Comparison of ENCODE assay signal across 9 cellular contexts in the genomic region with DNA sequence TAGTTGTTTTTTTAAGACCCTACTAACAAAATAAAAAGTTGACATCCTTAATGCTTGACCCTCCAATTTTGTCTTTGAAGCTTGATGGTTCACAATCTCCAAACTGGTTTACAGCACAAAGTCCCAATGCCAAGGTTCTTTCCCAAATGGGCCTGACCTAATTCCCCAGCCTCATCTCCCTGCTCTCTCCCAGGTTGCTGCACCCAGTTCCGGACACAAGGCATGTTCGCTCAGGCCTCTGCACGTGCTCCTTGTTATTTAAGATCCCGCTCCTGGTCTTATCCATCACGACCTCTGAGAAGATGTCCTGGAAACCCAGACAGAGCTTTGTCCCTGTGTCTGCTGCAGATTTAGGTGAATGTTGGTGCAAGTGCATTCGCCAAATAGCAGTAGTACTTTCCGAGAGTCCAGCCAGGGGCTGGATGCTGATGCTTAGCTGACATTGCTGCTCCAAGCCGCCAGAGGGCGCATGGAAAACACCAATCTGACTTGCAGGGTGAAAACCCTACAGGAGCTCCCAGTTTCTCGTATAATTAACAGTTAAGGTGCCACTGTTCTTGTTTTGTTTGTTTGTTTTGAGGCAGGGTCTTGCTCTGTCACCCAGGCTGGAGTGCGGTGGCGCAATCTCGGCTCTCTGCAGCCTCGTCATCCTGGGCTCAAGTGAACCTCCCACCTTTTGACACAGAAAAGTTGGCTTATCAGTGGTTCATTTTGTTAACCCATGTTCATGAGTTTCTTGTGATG. TPM values are rescaled to one million over a fixed set of nuclear protein-coding genes. Genes with fewer than 3 reads are reported as not detected.
A peak's percentile ranks its signal among the peaks of the same experiment; 100 is the strongest.
DNase-seq lines count a peak whose midpoint lies in the region; ATAC-seq, FAIRE-seq and TF ChIP-seq lines count a peak whose summit lies in the region.
"Had no signal": no experiment of that assay in that cellular context is flagged by ENCODE, and none has a peak within 500 bp of the region (broad histone marks: within the 10 kb centered on the region; RNA-seq: fewer than 3 reads in every experiment).

No MANE protein-coding gene starts in this region.

- no peaks in the 10 kb centered on the region for H3K9me1 ChIP-seq in keratinocyte (ENCODE audit: control insufficient read depth, extremely low read depth, insufficient read depth, low read length)

- BruUV-seq in A673 (replicated peaks; lab: Mats Ljungman, UMichigan): no TSS peak

- H3K36me3 ChIP-seq in A673 (ENCODE audit: insufficient read depth, low read length, poor library complexity, severe bottlenecking) (no peaks in the 10 kb centered on the region), breast epithelium (no peaks in the 10 kb centered on the region), keratinocyte (ENCODE audit: control insufficient read depth in 2 of 2, extremely low read depth in 1 of 2, insufficient read depth in 2 of 2, low read length in 2 of 2) (no peaks in the 10 kb centered on the region)

- peak; percentile 86 for FAIRE-seq in keratinocyte (lab: Jason Lieb, UNC)

- peak overlapping the region; percentile 34; the same call in 1 of the 2 replicates for H3K4me3 Mint-ChIP-seq in WTC11
- H3K4me3 Mint-ChIP-seq: stimulated activated naive CD8-positive, alpha-beta T cell treated with anti-CD3 and anti-CD28 coated beads, Interleukin-15, Interleukin-2, amounts not matched to agents 100 ng/mL and 50 ng/mL, for 24 hours had no signal

- ATAC-seq in GM18511 (IDR thresholded peaks at IDR 0.05; ENCODE audit: unreplicated experiment): peak; percentile 48
- peak; percentile 92 for ATAC-seq in WTC11
- ATAC-seq in GM19035 (IDR thresholded peaks at IDR 0.05; ENCODE audit: unreplicated experiment): no peak

- POLR2A ChIA-PET in A673 (lab: Charles Lee; ENCODE audit: low non-redundant PET) (interaction anchor here (0.5 kb wide), 1 partner anchor 79 kb away, joined by 3 read pairs; no protein-coding TSS in a partner anchor), WTC11 (lab: Charles Lee) (interaction anchor here (0.6 to 1.5 kb wide), 6 partner anchors 57 to 89 kb away, joined by 3 read pairs; a partner anchor contains a TSS)

- H3K27ac ChIP-seq in A673 (ENCODE audit: low read depth, low read length, poor library complexity, severe bottlenecking) (no peak overlapping the region), breast epithelium (no peak overlapping the region), keratinocyte (ENCODE audit: control insufficient read depth, insufficient read depth, low read length) (no peak overlapping the region)

- peak; percentile 94 for TF ChIP-seq CTCF in A673 (conservative IDR thresholded peaks at IDR 0.05; ENCODE audit: low read depth, low read length)
- TF ChIP-seq CTCF in WTC11 (IDR thresholded peaks at IDR 0.05): peak; percentile 91
- peak; percentile 90 to 97 (median 95) for TF ChIP-seq CTCF in breast epithelium (IDR thresholded peaks at IDR 0.05)
- peak; percentile 93 to 97 (median 93) for TF ChIP-seq CTCF in keratinocyte (optimal IDR thresholded peaks at IDR 0.05 in 1 of 3, IDR thresholded peaks at IDR 0.05 in 1 of 3, conservative IDR thresholded peaks at IDR 0.05 in 1 of 3; ENCODE audit: extremely low read depth in 1 of 3, insufficient read depth in 2 of 3, low read length in 3 of 3)

- peaks cover 10% of the 10 kb centered on the region for H3K4me1 Mint-ChIP-seq in WTC11

- no peaks in the 10 kb centered on the region for H3K79me2 ChIP-seq in keratinocyte (ENCODE audit: control insufficient read depth, insufficient read depth, low read length)

- H3K4me2 ChIP-seq in keratinocyte (ENCODE audit: control insufficient read depth, extremely low read depth, insufficient read depth, low read depth, low read length): peak overlapping the region; percentile 1

- DNase-seq in A673 (ENCODE audit: low spot score): peak; percentile 78
- DNase-seq in NCI-H2171 (lab: John Stamatoyannopoulos, UW): peak; percentile 59
- peak; percentile 84 for DNase-seq in WTC11 (ENCODE audit: low spot score)
- DNase-seq in breast epithelium (ENCODE audit: low spot score in 2 of 2): peak; percentile 65 to 82
- no peak for DNase-seq in keratinocyte (ENCODE audit: low read depth, low spot score)
- peak; percentile 72 to 78 for DNase-seq in stimulated activated CD4-positive, alpha-beta T cell treated with anti-CD3 and anti-CD28 coated beads, Interleukin-1b, Interleukin-23, amount 100 ng/mL, for 4 hours (ENCODE audit: low read depth in 2 of 2)

- 0 out of 2 replicates have a peak overlapping the region, but pooled peaks have one; percentile 5 for H3K27ac Mint-ChIP-seq in WTC11
- H3K27ac Mint-ChIP-seq: stimulated activated naive CD8-positive, alpha-beta T cell treated with anti-CD3 and anti-CD28 coated beads, Interleukin-15, Interleukin-2, amounts not matched to agents 100 ng/mL and 50 ng/mL, for 24 hours had no signal

- dilution Hi-C loops in keratinocyte (cut with MboI; ENCODE audit: extremely low pct_ligation_motif_present, low sequenced_read_pairs): no loop called here

- H3K9me3 ChIP-seq in A673 (ENCODE audit: low read depth, low read length, poor library complexity, severe bottlenecking) (no peaks in the 10 kb centered on the region), breast epithelium (no peaks in the 10 kb centered on the region), keratinocyte (ENCODE audit: control insufficient read depth, low read depth, low read length) (no peaks in the 10 kb centered on the region)

- H3K4me1 ChIP-seq in A673 (ENCODE audit: insufficient read depth, low read length, poor library complexity, severe bottlenecking) (no peaks in the 10 kb centered on the region), breast epithelium (no peaks in the 10 kb centered on the region), keratinocyte (ENCODE audit: control insufficient read depth, extremely low read depth, insufficient read depth, low read length) (peaks cover 15% of the 10 kb centered on the region)

- H3K27me3 ChIP-seq in A673 (replicated peaks; ENCODE audit: insufficient read depth, low read depth, low read length, poor library complexity): no peaks in the 10 kb centered on the region
- H3K27me3 ChIP-seq in breast epithelium: no peaks in the 10 kb centered on the region
- no peaks in the 10 kb centered on the region for H3K27me3 ChIP-seq in keratinocyte (ENCODE audit: control insufficient read depth, extremely low read depth, insufficient read depth, low read length)

- no peak overlapping the region for H3K9ac ChIP-seq in keratinocyte (ENCODE audit: control insufficient read depth, extremely low read depth, insufficient read depth, low read length)

- CTCF ChIA-PET in A673 (lab: Charles Lee) (interaction anchor here (0.6 to 1.6 kb wide), 11 partner anchors 8 to 363 kb away, joined by 3 to 102 read pairs (median 5); no protein-coding TSS in a partner anchor), WTC11 (lab: Charles Lee) (interaction anchor here (0.6 to 5.4 kb wide), 47 partner anchors 9 to 298 kb away, joined by 3 to 245 read pairs (median 6); a partner anchor contains a TSS)

- H4K20me1 ChIP-seq in keratinocyte (ENCODE audit: control insufficient read depth, extremely low read depth, insufficient read depth, low read length): no peaks in the 10 kb centered on the region

- peak overlapping the region; percentile 12 for H2AFZ ChIP-seq in keratinocyte (ENCODE audit: control insufficient read depth, low read length)

- H3K9me3 Mint-ChIP-seq in WTC11: peaks cover 3% of the 10 kb centered on the region; the same call in 1 of the 2 replicates
- H3K9me3 Mint-ChIP-seq: stimulated activated naive CD8-positive, alpha-beta T cell treated with anti-CD3 and anti-CD28 coated beads, Interleukin-15, Interleukin-2, amounts not matched to agents 100 ng/mL and 50 ng/mL, for 24 hours had no signal

- intact Hi-C loops in A673 (cut with micrococcal nuclease; ENCODE audit: unreplicated experiment): loop anchor here (1.0 to 10.0 kb wide), 4 partner anchors 55 to 358 kb away; a partner anchor contains a TSS
- intact Hi-C loops in breast epithelium (cut with DNase I; ENCODE audit: low total_unique reads): loop anchor here (5.0 kb wide), 1 partner anchor 1720 kb away; no protein-coding TSS in a partner anchor

- TF ChIP-seq POLR2A in breast epithelium (IDR thresholded peaks at IDR 0.05): no peak

- peaks cover 7% of the 10 kb centered on the region; the same call in 1 of the 2 replicates for H3K27me3 Mint-ChIP-seq in WTC11 (ENCODE audit: low read depth)
- H3K27me3 Mint-ChIP-seq: stimulated activated naive CD8-positive, alpha-beta T cell treated with anti-CD3 and anti-CD28 coated beads, Interleukin-15, Interleukin-2, amounts not matched to agents 100 ng/mL and 50 ng/mL, for 24 hours had no signal

- H3K36me3 Mint-ChIP-seq in WTC11: no peaks in the 10 kb centered on the region

- H3K4me3 ChIP-seq in A673 (ENCODE audit: low read depth, low read length, poor library complexity, severe bottlenecking) (no peak overlapping the region), breast epithelium (no peak overlapping the region), keratinocyte (ENCODE audit: control insufficient read depth in 2 of 3, extremely low read depth in 1 of 3, insufficient read depth in 2 of 3, low read depth in 1 of 3, low read length in 3 of 3) (no peak overlapping the region)

RNA-seq across cellular contexts. Expression of a gene that starts 18.5 kb away (rescaled TPM):
- 0.21 and 0.31 TPM in 2 replicates for total RNA-seq in A673 (2021)
- 2.7 to 3.8 TPM (median 3.1 TPM) in 3 replicates for total RNA-seq in WTC11 (2021)
- 10 to 100 TPM in 1 of 3 donors, 1 to 10 TPM in 1, not detected in 1; 5.2 to 17.6 TPM for total RNA-seq in breast epithelium
- polyA plus RNA-seq in keratinocyte: 163 to 303 TPM (median 166 TPM) in 3 replicates
- 170 TPM for polyA plus RNA-seq in keratinocyte (2011; ENCODE audit: low read depth)
- 74.3 and 111 TPM in 2 replicates for polyA plus RNA-seq in keratinocyte (2011; cell fraction: cytosol; rRNA removed)
- 507 and 546 TPM in 2 replicates for polyA plus RNA-seq in keratinocyte (2011; cell fraction: nucleus; rRNA removed)
- 196 and 682 TPM in 2 replicates for polyA plus RNA-seq in keratinocyte (2012; ENCODE audit: low replicate concordance)
- 74.7 to 199 TPM (median 145 TPM) in 3 replicates for polyA minus RNA-seq in keratinocyte
- 127 TPM for polyA minus RNA-seq in keratinocyte (2011; cell fraction: cytosol; rRNA and poly(A)+ RNA removed)
- 228 and 253 TPM in 2 replicates for polyA minus RNA-seq in keratinocyte (2011; cell fraction: nucleus; rRNA and poly(A)+ RNA removed)

RNA-seq across cellular contexts. Expression of a gene that starts 32.2 kb away (rescaled TPM):
- total RNA-seq in A673 (2021): not detected in 2 replicates
- not detected in 3 replicates for total RNA-seq in WTC11 (2021)
- total RNA-seq in breast epithelium: not detected
- 0.18 TPM in 1 of 3 replicates, not detected in the others for polyA plus RNA-seq in keratinocyte
- polyA plus RNA-seq in keratinocyte (2011; ENCODE audit: low read depth): 1.5 TPM
- polyA plus RNA-seq in keratinocyte (2011; cell fraction: cytosol; rRNA removed): 0.11 TPM in 1 of 2 replicates, not detected in the other
- polyA plus RNA-seq in keratinocyte (2011; cell fraction: nucleus; rRNA removed): 0.15 and 0.23 TPM in 2 replicates
- 1.4 TPM in 1 of 2 replicates, not detected in the other for polyA plus RNA-seq in keratinocyte (2012; ENCODE audit: low replicate concordance)
- not detected in 3 replicates for polyA minus RNA-seq in keratinocyte
- polyA minus RNA-seq in keratinocyte (2011; cell fraction: cytosol; rRNA and poly(A)+ RNA removed): not detected
- polyA minus RNA-seq in keratinocyte (2011; cell fraction: nucleus; rRNA and poly(A)+ RNA removed): not detected in 2 replicates

RNA-seq across cellular contexts. Expression of a gene that starts 57.6 kb away (rescaled TPM):
- total RNA-seq in A673 (2021): 9.0 and 11.2 TPM in 2 replicates
- total RNA-seq in WTC11 (2021): 14.6 to 15.6 TPM (median 14.8 TPM) in 3 replicates
- 10 to 100 TPM in 2 of 3 donors, 1 to 10 TPM in 1; 7.5 to 19.5 (median 15.1) TPM for total RNA-seq in breast epithelium
- polyA plus RNA-seq in keratinocyte: 6.1 to 9.8 TPM (median 6.7 TPM) in 3 replicates
- 33.2 TPM for polyA plus RNA-seq in keratinocyte (2011; ENCODE audit: low read depth)
- 3.1 and 8.6 TPM in 2 replicates for polyA plus RNA-seq in keratinocyte (2011; cell fraction: cytosol; rRNA removed)
- 18.6 and 24.0 TPM in 2 replicates for polyA plus RNA-seq in keratinocyte (2011; cell fraction: nucleus; rRNA removed)
- polyA plus RNA-seq in keratinocyte (2012; ENCODE audit: low replicate concordance): 7.2 and 32.9 TPM in 2 replicates
- polyA minus RNA-seq in keratinocyte: 4.3 to 7.6 TPM (median 6.4 TPM) in 3 replicates
- 12.3 TPM for polyA minus RNA-seq in keratinocyte (2011; cell fraction: cytosol; rRNA and poly(A)+ RNA removed)
- 16.4 and 21.0 TPM in 2 replicates for polyA minus RNA-seq in keratinocyte (2011; cell fraction: nucleus; rRNA and poly(A)+ RNA removed)
